ENCODE assay signal across 22 cellular contexts in the genomic region with DNA sequence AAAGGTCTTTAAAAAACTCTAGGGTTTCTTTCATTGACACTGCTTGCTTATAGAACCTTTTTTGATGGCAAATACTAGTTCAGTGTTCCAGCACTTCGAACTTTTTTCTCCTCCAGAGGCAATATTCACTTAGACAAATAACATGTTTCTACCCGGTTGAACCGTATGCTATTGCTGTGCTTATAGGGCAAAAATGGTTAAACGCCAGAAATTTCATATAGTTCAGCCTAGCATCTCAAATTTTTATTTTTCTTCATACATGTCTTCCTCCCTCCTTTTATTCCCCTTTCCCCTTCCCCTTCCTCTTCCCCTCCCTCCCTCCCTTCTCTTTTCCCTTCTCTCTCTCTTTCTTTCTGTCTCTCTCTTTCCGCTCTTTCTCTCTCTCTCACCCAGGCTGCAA.
"Had no signal": no experiment of that assay in that cellular context is flagged by ENCODE, and none has a peak within 500 bp of the region (broad histone marks: within the 10 kb centered on the region; RNA-seq: fewer than 3 reads in every experiment).

No MANE protein-coding gene starts in this region.

- H3K4me2 ChIP-seq: KMS-11, SK-N-SH had no signal

- H3K4me3 ChIP-seq: K562 had no signal

- FAIRE-seq: K562 had no signal

- H3K36me3 Mint-ChIP-seq: IgD-negative memory B cell had no signal

- H3K4me1 Mint-ChIP-seq: IgD-negative memory B cell had no signal

- ATAC-seq: K562, Panc1, PC-3 had no signal

- H3K9me3 ChIP-seq: SK-N-SH had no signal

- DNase-seq: Kasumi-1, MM.1S, NCI-H1092 treated with DMSO at 0.1 percent for 48 hours, NCI-H1436, NCI-H187, NCI-H2029, NCI-H2081 treated with DMSO at 0.1 percent for 48 hours, NCI-H2171, NCI-H226, NCI-H446, NCI-H510A, NCI-H524 treated with DMSO at 0.1 percent for 48 hours, NCI-H69, NCI-H774, PC-3, SHP77, SK-N-SH had no signal

- H3K4me3 Mint-ChIP-seq: IgD-negative memory B cell had no signal

- H3K27me3 Mint-ChIP-seq: IgD-negative memory B cell had no signal

- H3K27ac ChIP-seq: KMS-11, RWPE1 had no signal

- H3K9ac ChIP-seq: KMS-11, SK-N-SH had no signal
